In the genomic region with DNA sequence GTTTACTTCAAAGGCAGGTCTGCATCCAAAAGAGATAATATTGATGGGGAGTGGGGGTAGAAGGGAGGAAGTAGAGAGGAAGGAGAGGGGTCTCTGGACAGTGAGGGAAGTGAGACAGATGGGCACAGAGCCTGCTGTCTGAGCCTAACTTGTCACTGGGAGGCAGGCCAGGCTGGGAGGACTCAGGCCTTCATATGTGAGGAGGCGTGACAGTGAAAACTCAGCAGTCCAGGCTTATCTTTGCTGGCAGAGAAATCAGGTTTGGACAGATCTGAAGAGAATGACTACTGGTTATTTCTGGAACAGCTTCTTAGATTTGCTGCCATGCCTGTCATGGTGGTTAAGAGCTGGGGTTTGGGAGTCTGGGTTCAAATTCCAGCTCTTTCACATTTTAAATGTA, we compare ENCODE assay signal across 28 cellular contexts.
DNase-seq lines count a peak whose midpoint lies in the region; ATAC-seq, FAIRE-seq and TF ChIP-seq lines count a peak whose summit lies in the region.
"Had no signal": no experiment of that assay in that cellular context is flagged by ENCODE, and none has a peak within 500 bp of the region (broad histone marks: within the 10 kb centered on the region; RNA-seq: fewer than 3 reads in every experiment).

No MANE protein-coding gene starts in this region.

- no TSS peak for BruUV-seq in OCI-LY7 (replicated peaks; lab: Mats Ljungman, UMichigan)

- H4K20me1 ChIP-seq in OCI-LY7 (ENCODE audit: insufficient read depth, low read length), result no peaks in the 10 kb centered on the region

- H3K36me3 ChIP-seq in bronchial epithelial cell (ENCODE audit: control insufficient read depth, insufficient read depth, low read length) (no peaks in the 10 kb centered on the region), OCI-LY7 (ENCODE audit: insufficient read depth, low read length) (no peaks in the 10 kb centered on the region)
- H3K36me3 ChIP-seq: pancreas, sigmoid colon, tibial nerve, WERI-Rb-1 had no signal

- H3K27ac ChIP-seq in OCI-LY7 (ENCODE audit: low read depth, low read length, poor library complexity, severe bottlenecking), result no peak overlapping the region
- H3K27ac ChIP-seq: body of pancreas, pancreas, sigmoid colon, tibial nerve, WERI-Rb-1 had no signal

- intact Hi-C loops in left ventricle myocardium superior (cut with micrococcal nuclease) (no loop called here), posterior vena cava (cut with DNase I) (no loop called here), OCI-LY7 (cut with micrococcal nuclease; ENCODE audit: unreplicated experiment) (no loop called here)

- no peaks in the 10 kb centered on the region for H3K27me3 ChIP-seq in bronchial epithelial cell (ENCODE audit: control insufficient read depth, insufficient read depth, low read length)
- H3K27me3 ChIP-seq: body of pancreas, pancreas, sigmoid colon, tibial nerve had no signal

- no peak overlapping the region for H3K4me3 ChIP-seq in bronchial epithelial cell (ENCODE audit: low read depth, low read length)
- no peak overlapping the region for H3K4me3 ChIP-seq in OCI-LY7 (ENCODE audit: low read depth, low read length, poor library complexity, severe bottlenecking)
- H3K4me3 ChIP-seq: body of pancreas, pancreas, sigmoid colon, tibial nerve had no signal

- H3K4me2 ChIP-seq in OCI-LY7 (ENCODE audit: low read length), result no peak overlapping the region

- H3K4me1 ChIP-seq in OCI-LY7 (ENCODE audit: insufficient read depth, low read length, poor library complexity, severe bottlenecking), result no peaks in the 10 kb centered on the region
- H3K4me1 ChIP-seq: body of pancreas, pancreas, sigmoid colon had no signal

- H3K9me2 ChIP-seq in OCI-LY7 (ENCODE audit: insufficient read depth, low read length), result no peaks in the 10 kb centered on the region

- CTCF ChIA-PET in OCI-LY7 (lab: Charles Lee; ENCODE audit: unreplicated experiment), result no interaction called here

- FAIRE-seq in bronchial epithelial cell (lab: Jason Lieb, UNC), result no peak
- FAIRE-seq: frontal cortex, H1, pancreas had no signal

- no peak overlapping the region for H2AFZ ChIP-seq in OCI-LY7 (ENCODE audit: low read length)

- TF ChIP-seq CTCF in bronchial epithelial cell (IDR thresholded peaks at IDR 0.05; ENCODE audit: insufficient read depth, low read length, severe bottlenecking), result no peak
- no peak for TF ChIP-seq CTCF in OCI-LY7 (conservative IDR thresholded peaks at IDR 0.05; ENCODE audit: low read length)

- POLR2A ChIA-PET in OCI-LY7 (lab: Charles Lee), result no interaction called here

- peak; percentile 75 for DNase-seq in OCI-M1 (lab: John Stamatoyannopoulos, UW)
- DNase-seq in bronchial epithelial cell (ENCODE audit: low read depth), result peak; percentile 40
- peak; percentile 75 for DNase-seq in left ventricle myocardium superior
- DNase-seq in posterior vena cava (ENCODE audit: low spot score), result peak; percentile 87
- no peak for DNase-seq in OCI-LY7 (ENCODE audit: low spot score)
- no peak for DNase-seq in SW 1271 (lab: John Stamatoyannopoulos, UW)
- DNase-seq in cerebellum (ENCODE audit: low spot score), result no peak
- DNase-seq in Kasumi-1 (lab: John Stamatoyannopoulos, UW), result no peak
- DNase-seq: activated CD4-positive, alpha-beta memory T cell treated with anti-CD3 and anti-CD28 coated beads for 36 hours; activated naive CD4-positive, alpha-beta T cell treated with anti-CD3 and anti-CD28 coated beads for 36 hours; activated T-cell treated with anti-CD3 and anti-CD28 coated beads, Interleukin-2, amount 50 U/mL, for 1 hour; body of pancreas; CD4-positive, alpha-beta memory T cell; DMS79 treated with DMSO at 0.1 percent for 48 hours; Karpas-422; NCI-H1105 treated with DMSO at 0.1 percent for 48 hours; NCI-H2107; NCI-H524 treated with DMSO at 0.1 percent for 48 hours; pancreas; SHP77; sigmoid colon; stimulated activated CD4-positive, alpha-beta T cell treated with anti-CD3 and anti-CD28 coated beads, Interleukin-1b, Interleukin-23, amount 100 ng/mL, for 48 hours; stimulated activated naive CD4-positive, alpha-beta T cell treated with Interleukin-2 at 50 U/mL for 16 hours; T-cell; WERI-Rb-1 had no signal

- H3K79me2 ChIP-seq in OCI-LY7 (ENCODE audit: insufficient read depth, low read depth, low read length), result no peaks in the 10 kb centered on the region

- no peaks in the 10 kb centered on the region for H3K9me3 ChIP-seq in OCI-LY7 (ENCODE audit: low read length)
- H3K9me3 ChIP-seq: body of pancreas, pancreas, sigmoid colon, tibial nerve had no signal

- ATAC-seq in left ventricle myocardium superior, result peak; percentile 93
- ATAC-seq: body of pancreas, T-cell had no signal

Comparison
In these comparisons a context has a peak if more than half of its experiments do, and no peak if none do; other contexts are left out.
1. DNase-seq: peak in OCI-M1 (single experiment), bronchial epithelial cell (single experiment), left ventricle myocardium superior (single experiment) and posterior vena cava (single experiment); none in OCI-LY7 (single experiment), SW 1271 (0 of 2), cerebellum (single experiment) and Kasumi-1 (0 of 2).